In genomic region chr13:50375792-50376191, GRCh38 we compare ENCODE assay signal across 14 cellular contexts.
A peak's percentile ranks its signal among the peaks of the same experiment; 100 is the strongest.
DNase-seq lines count a peak whose midpoint lies in the region; ATAC-seq and TF ChIP-seq lines count a peak whose summit lies in the region.
"Had no signal": no experiment of that assay in that cellular context is flagged by ENCODE, and none has a peak within 500 bp of the region (broad histone marks: within the 10 kb centered on the region; RNA-seq: fewer than 3 reads in every experiment).

No MANE protein-coding gene starts in this region.

- TF ChIP-seq POLR2A in gastrocnemius medialis (IDR thresholded peaks at IDR 0.05): no peak

- TF ChIP-seq CTCF in WI38 (IDR thresholded peaks at IDR 0.05; ENCODE audit: low read depth, low read length): no peak
- TF ChIP-seq CTCF in gastrocnemius medialis (IDR thresholded peaks at IDR 0.05 in 4 of 5, conservative IDR thresholded peaks at IDR 0.05 in 1 of 5): no peak

- H3K4me3 ChIP-seq in WI38 (ENCODE audit: low read depth, low read length): peak overlapping the region; percentile 27; the same call in 1 of the 2 replicates
- H3K4me3 ChIP-seq in gastrocnemius medialis: no peak overlapping the region
- H3K4me3 ChIP-seq: right atrium auricular region had no signal

- DNase-seq in HK-2 (ENCODE audit: unreplicated experiment) (peak; percentile 26), fibroblast of peridontal ligament (ENCODE audit: extremely low read depth) (peak; percentile 86), stromal cell of bone marrow (ENCODE audit: low read depth) (peak; percentile 70), DMS53 treated with DMSO at 0.1 percent for 48 hours (lab: John Stamatoyannopoulos, UW; ENCODE audit: unreplicated experiment) (no peak), gastrocnemius medialis (no peak)
- DNase-seq: activated naive CD8-positive, alpha-beta T cell treated with anti-CD3 and anti-CD28 coated beads, Interleukin-2, amount 50 U/mL, for 24 hours; COR-L47; effector memory CD8-positive, alpha-beta T cell; H7; NCI-H1694; T-helper 1 cell had no signal

- H3K27me3 ChIP-seq in gastrocnemius medialis: no peaks in the 10 kb centered on the region
- H3K27me3 ChIP-seq: right atrium auricular region had no signal

- peaks cover 11 to 13% of the 10 kb centered on the region in 2 donors for H3K4me1 ChIP-seq in gastrocnemius medialis
- H3K4me1 ChIP-seq: right atrium auricular region had no signal

- ATAC-seq in gastrocnemius medialis (no peak), GM19324 (IDR thresholded peaks at IDR 0.05; ENCODE audit: low FRiP score, unreplicated experiment) (no peak)
- ATAC-seq: activated naive CD8-positive, alpha-beta T cell treated with anti-CD3 and anti-CD28 coated beads, Interleukin-2, amount 50 U/mL, for 24 hours; effector memory CD8-positive, alpha-beta T cell had no signal

- intact Hi-C loops in gastrocnemius medialis (cut with DNase I; ENCODE audit: low total_unique reads): loop anchor here (5.0 kb wide), 1 partner anchor 537 kb away; no protein-coding TSS in a partner anchor

- no peaks in the 10 kb centered on the region for H3K9me3 ChIP-seq in gastrocnemius medialis

- H3K27ac ChIP-seq in gastrocnemius medialis: peak overlapping the region in 2 of 4 donors; percentile 8 to 15
- H3K27ac ChIP-seq: right atrium auricular region had no signal

- no peaks in the 10 kb centered on the region for H3K36me3 ChIP-seq in gastrocnemius medialis
- H3K36me3 ChIP-seq: right atrium auricular region had no signal

- in situ Hi-C loops in gastrocnemius medialis (cut with MboI; ENCODE audit: low sequenced_read_pairs in 4 of 4): loop anchor here in 2 of 4 donors (25.0 kb wide), 2 partner anchors 162 to 388 kb away; partner anchors contain the start of gene TRIM13 (in 1 of the 2)

Comparison
In these comparisons a context has a peak if more than half of its experiments do, and no peak if none do; other contexts are left out.
1. DNase-seq: peak in HK-2 (single experiment), fibroblast of peridontal ligament (single experiment) and stromal cell of bone marrow (single experiment); none in DMS53 treated with DMSO at 0.1 percent for 48 hours (single experiment) and gastrocnemius medialis (0 of 2).